Comparison of ENCODE assay signal across 1 cellular context in the genomic region with DNA sequence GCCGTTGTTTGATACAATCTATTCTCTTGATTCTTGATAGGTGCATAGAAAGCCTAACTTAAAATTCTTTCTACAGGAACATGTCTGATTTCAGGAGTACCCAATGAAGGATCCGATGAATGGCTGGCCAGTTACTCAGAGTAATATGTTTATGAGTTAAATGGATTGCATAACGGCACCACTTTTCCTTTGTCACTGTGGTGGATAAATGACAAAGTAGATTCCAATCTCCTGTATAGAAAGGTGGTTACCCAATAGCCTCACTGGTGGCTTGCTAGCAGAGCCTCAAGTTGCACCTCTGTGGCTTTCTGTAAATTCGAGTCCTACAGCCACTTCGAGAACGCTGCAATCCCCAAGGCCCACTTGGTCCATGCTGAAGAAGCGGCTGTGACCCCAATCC.
TF ChIP-seq lines count a peak whose summit lies in the region.

No MANE protein-coding gene starts in this region.

TF ChIP-seq in K562, 482 proteins besides CTCF, POLR2A, EP300 and RAD21 (continues in another document):
- TF ChIP-seq MAFF (IDR thresholded peaks at IDR 0.05; ENCODE audit: low read length), result peak; percentile 90; the same call in 1 of the 2 replicates
- TF ChIP-seq, protein P1, sequence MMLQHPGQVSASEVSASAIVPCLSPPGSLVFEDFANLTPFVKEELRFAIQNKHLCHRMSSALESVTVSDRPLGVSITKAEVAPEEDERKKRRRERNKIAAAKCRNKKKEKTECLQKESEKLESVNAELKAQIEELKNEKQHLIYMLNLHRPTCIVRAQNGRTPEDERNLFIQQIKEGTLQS (IDR thresholded peaks at IDR 0.05), result peak; percentile 75
- TF ChIP-seq, protein P1 (CRISPR knock-in tag; conservative IDR thresholded peaks at IDR 0.05), result no peak
- no peak for TF ChIP-seq FOXO4 (CRISPR knock-in tag; IDR thresholded peaks at IDR 0.05)
- TF ChIP-seq IRF9 (tag; IDR thresholded peaks at IDR 0.05), result peak; percentile 85
- TF ChIP-seq ZNF395 (CRISPR knock-in tag; IDR thresholded peaks at IDR 0.05), result 0 out of 2 replicates have a peak, but pooled peaks have one; percentile 33
- peak; percentile 23; the same call in 1 of the 2 replicates for TF ChIP-seq BHLHE40 (IDR thresholded peaks at IDR 0.05; ENCODE audit: low read length)
- TF ChIP-seq, protein P2, sequence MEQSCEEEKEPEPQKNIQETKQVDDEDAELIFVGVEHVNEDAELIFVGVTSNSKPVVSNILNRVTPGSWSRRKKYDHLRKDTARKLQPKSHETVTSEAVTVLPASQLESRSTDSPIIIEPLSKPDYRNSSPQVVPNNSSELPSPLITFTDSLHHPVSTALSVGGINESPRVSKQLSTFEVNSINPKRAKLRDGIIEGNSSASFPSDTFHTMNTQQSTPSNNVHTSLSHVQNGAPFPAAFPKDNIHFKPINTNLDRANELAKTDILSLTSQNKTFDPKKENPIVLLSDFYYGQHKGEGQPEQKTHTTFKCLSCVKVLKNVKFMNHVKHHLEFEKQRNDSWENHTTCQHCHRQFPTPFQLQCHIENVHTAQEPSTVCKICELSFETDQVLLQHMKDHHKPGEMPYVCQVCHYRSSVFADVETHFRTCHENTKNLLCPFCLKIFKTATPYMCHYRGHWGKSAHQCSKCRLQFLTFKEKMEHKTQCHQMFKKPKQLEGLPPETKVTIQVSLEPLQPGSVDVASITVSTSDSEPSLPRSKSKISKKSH (CRISPR knock-in tag; IDR thresholded peaks at IDR 0.05), result no peak
- no peak for TF ChIP-seq ELF4 (CRISPR knock-in tag; IDR thresholded peaks at IDR 0.05)
- 0 out of 2 replicates have a peak, but pooled peaks have one; percentile 18 for TF ChIP-seq EP400 (IDR thresholded peaks at IDR 0.05)
- no peak for TF ChIP-seq FOXM1 (IDR thresholded peaks at IDR 0.05; ENCODE audit: low read depth)
- no peak for TF ChIP-seq FOXM1 (CRISPR knock-in tag; IDR thresholded peaks at IDR 0.05; ENCODE audit: low read depth)
- peak; percentile 94 for TF ChIP-seq SOX6 (IDR thresholded peaks at IDR 0.05)
- TF ChIP-seq TBL1XR1 (IDR thresholded peaks at IDR 0.05; ENCODE audit: low read length in 2 of 2), result peak in 1 of 2 experiments; percentile 28; a peak in 1 of 4 replicates
- TF ChIP-seq TEAD4 (IDR thresholded peaks at IDR 0.05; ENCODE audit: low read length), result 0 out of 2 replicates have a peak, but pooled peaks have one; percentile 17
- no peak for TF ChIP-seq TEAD4 (CRISPR knock-in tag; IDR thresholded peaks at IDR 0.05; ENCODE audit: borderline replicate concordance)
- TF ChIP-seq GTF2F1 (IDR thresholded peaks at IDR 0.05; ENCODE audit: low read depth, low read length), result no peak
- no peak for TF ChIP-seq TBP (optimal IDR thresholded peaks at IDR 0.05; ENCODE audit: low read depth, low read length)
- no peak for TF ChIP-seq ZNF12 (CRISPR knock-in tag; IDR thresholded peaks at IDR 0.05)
- no peak for TF ChIP-seq MCM7 (IDR thresholded peaks at IDR 0.05)
- TF ChIP-seq, protein P3, sequence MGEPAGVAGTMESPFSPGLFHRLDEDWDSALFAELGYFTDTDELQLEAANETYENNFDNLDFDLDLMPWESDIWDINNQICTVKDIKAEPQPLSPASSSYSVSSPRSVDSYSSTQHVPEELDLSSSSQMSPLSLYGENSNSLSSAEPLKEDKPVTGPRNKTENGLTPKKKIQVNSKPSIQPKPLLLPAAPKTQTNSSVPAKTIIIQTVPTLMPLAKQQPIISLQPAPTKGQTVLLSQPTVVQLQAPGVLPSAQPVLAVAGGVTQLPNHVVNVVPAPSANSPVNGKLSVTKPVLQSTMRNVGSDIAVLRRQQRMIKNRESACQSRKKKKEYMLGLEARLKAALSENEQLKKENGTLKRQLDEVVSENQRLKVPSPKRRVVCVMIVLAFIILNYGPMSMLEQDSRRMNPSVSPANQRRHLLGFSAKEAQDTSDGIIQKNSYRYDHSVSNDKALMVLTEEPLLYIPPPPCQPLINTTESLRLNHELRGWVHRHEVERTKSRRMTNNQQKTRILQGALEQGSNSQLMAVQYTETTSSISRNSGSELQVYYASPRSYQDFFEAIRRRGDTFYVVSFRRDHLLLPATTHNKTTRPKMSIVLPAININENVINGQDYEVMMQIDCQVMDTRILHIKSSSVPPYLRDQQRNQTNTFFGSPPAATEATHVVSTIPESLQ (CRISPR knock-in tag; IDR thresholded peaks at IDR 0.05), result no peak
- peak; percentile 81 for TF ChIP-seq C11orf30 (IDR thresholded peaks at IDR 0.05; ENCODE audit: low read depth)
- peak; percentile 41 for TF ChIP-seq MEIS2 (IDR thresholded peaks at IDR 0.05; ENCODE audit: partially characterized antibody)
- TF ChIP-seq NFE2 (IDR thresholded peaks at IDR 0.05; ENCODE audit: low read depth), result peak; percentile 95
- TF ChIP-seq ETV1 (tag; conservative IDR thresholded peaks at IDR 0.05; ENCODE audit: low read depth), result no peak
- no peak for TF ChIP-seq MYNN (IDR thresholded peaks at IDR 0.05)
- no peak for TF ChIP-seq MYNN (CRISPR knock-in tag; IDR thresholded peaks at IDR 0.05)
- TF ChIP-seq DPF2 (IDR thresholded peaks at IDR 0.05), result peak; percentile 74
- peak; percentile 70 to 80; a peak in 3 of 4 replicates for TF ChIP-seq TRIM24 (IDR thresholded peaks at IDR 0.05)
- TF ChIP-seq ESRRA (IDR thresholded peaks at IDR 0.05; ENCODE audit: borderline replicate concordance, low read depth), result peak; percentile 79; the same call in 1 of the 2 replicates
- TF ChIP-seq, protein P4, sequence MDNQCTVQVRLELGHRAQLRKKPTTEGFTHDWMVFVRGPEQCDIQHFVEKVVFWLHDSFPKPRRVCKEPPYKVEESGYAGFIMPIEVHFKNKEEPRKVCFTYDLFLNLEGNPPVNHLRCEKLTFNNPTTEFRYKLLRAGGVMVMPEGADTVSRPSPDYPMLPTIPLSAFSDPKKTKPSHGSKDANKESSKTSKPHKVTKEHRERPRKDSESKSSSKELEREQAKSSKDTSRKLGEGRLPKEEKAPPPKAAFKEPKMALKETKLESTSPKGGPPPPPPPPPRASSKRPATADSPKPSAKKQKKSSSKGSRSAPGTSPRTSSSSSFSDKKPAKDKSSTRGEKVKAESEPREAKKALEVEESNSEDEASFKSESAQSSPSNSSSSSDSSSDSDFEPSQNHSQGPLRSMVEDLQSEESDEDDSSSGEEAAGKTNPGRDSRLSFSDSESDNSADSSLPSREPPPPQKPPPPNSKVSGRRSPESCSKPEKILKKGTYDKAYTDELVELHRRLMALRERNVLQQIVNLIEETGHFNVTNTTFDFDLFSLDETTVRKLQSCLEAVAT (IDR thresholded peaks at IDR 0.05), result peak in 1 of 2 experiments; percentile 60; a peak in 1 of 4 replicates
- TF ChIP-seq, protein P5, sequence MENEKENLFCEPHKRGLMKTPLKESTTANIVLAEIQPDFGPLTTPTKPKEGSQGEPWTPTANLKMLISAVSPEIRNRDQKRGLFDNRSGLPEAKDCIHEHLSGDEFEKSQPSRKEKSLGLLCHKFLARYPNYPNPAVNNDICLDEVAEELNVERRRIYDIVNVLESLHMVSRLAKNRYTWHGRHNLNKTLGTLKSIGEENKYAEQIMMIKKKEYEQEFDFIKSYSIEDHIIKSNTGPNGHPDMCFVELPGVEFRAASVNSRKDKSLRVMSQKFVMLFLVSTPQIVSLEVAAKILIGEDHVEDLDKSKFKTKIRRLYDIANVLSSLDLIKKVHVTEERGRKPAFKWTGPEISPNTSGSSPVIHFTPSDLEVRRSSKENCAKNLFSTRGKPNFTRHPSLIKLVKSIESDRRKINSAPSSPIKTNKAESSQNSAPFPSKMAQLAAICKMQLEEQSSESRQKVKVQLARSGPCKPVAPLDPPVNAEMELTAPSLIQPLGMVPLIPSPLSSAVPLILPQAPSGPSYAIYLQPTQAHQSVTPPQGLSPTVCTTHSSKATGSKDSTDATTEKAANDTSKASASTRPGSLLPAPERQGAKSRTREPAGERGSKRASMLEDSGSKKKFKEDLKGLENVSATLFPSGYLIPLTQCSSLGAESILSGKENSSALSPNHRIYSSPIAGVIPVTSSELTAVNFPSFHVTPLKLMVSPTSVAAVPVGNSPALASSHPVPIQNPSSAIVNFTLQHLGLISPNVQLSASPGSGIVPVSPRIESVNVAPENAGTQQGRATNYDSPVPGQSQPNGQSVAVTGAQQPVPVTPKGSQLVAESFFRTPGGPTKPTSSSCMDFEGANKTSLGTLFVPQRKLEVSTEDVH (IDR thresholded peaks at IDR 0.05; ENCODE audit: low read depth, partially characterized antibody), result no peak
- peak; percentile 19; the same call in 1 of the 2 replicates for TF ChIP-seq HDAC2 (IDR thresholded peaks at IDR 0.05)
- TF ChIP-seq KAT8 (IDR thresholded peaks at IDR 0.05; ENCODE audit: low read depth), result no peak
- peak; percentile 18; the same call in 1 of the 2 replicates for TF ChIP-seq GATAD2B (IDR thresholded peaks at IDR 0.05; ENCODE audit: borderline replicate concordance)
- TF ChIP-seq SREBF2 (CRISPR knock-in tag; IDR thresholded peaks at IDR 0.05), result no peak
- TF ChIP-seq ZNF644 (tag; IDR thresholded peaks at IDR 0.05; ENCODE audit: low read depth), result peak; percentile 60; the same call in 1 of the 2 replicates
- no peak for TF ChIP-seq BCOR (IDR thresholded peaks at IDR 0.05)
- TF ChIP-seq CTBP1 (IDR thresholded peaks at IDR 0.05; ENCODE audit: borderline replicate concordance), result no peak
- TF ChIP-seq SP2 (IDR thresholded peaks at IDR 0.05; ENCODE audit: extremely low read depth, low read depth, low read length, poor library complexity, severe bottlenecking), result no peak
- peak; percentile 65; the same call in 1 of the 2 replicates for TF ChIP-seq SMARCA4 (IDR thresholded peaks at IDR 0.05)
- no peak for TF ChIP-seq HMG20B (CRISPR knock-in tag; IDR thresholded peaks at IDR 0.05)
- TF ChIP-seq, protein P6, sequence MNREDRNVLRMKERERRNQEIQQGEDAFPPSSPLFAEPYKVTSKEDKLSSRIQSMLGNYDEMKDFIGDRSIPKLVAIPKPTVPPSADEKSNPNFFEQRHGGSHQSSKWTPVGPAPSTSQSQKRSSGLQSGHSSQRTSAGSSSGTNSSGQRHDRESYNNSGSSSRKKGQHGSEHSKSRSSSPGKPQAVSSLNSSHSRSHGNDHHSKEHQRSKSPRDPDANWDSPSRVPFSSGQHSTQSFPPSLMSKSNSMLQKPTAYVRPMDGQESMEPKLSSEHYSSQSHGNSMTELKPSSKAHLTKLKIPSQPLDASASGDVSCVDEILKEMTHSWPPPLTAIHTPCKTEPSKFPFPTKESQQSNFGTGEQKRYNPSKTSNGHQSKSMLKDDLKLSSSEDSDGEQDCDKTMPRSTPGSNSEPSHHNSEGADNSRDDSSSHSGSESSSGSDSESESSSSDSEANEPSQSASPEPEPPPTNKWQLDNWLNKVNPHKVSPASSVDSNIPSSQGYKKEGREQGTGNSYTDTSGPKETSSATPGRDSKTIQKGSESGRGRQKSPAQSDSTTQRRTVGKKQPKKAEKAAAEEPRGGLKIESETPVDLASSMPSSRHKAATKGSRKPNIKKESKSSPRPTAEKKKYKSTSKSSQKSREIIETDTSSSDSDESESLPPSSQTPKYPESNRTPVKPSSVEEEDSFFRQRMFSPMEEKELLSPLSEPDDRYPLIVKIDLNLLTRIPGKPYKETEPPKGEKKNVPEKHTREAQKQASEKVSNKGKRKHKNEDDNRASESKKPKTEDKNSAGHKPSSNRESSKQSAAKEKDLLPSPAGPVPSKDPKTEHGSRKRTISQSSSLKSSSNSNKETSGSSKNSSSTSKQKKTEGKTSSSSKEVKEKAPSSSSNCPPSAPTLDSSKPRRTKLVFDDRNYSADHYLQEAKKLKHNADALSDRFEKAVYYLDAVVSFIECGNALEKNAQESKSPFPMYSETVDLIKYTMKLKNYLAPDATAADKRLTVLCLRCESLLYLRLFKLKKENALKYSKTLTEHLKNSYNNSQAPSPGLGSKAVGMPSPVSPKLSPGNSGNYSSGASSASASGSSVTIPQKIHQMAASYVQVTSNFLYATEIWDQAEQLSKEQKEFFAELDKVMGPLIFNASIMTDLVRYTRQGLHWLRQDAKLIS (CRISPR knock-in tag; IDR thresholded peaks at IDR 0.05), result no peak
- TF ChIP-seq ZNF174 (CRISPR knock-in tag; IDR thresholded peaks at IDR 0.05), result no peak
- TF ChIP-seq RBM25 (IDR thresholded peaks at IDR 0.05; ENCODE audit: low read depth, low read length, severe bottlenecking), result no peak
- peak; percentile 70 for TF ChIP-seq ARID1B (IDR thresholded peaks at IDR 0.05)
- TF ChIP-seq ZNF124 (CRISPR knock-in tag; IDR thresholded peaks at IDR 0.05), result no peak
- peak; percentile 81 for TF ChIP-seq MAFK (IDR thresholded peaks at IDR 0.05; ENCODE audit: low read length)
- TF ChIP-seq CHCHD3 (CRISPR knock-in tag; IDR thresholded peaks at IDR 0.05), result no peak
- peak; percentile 19; the same call in 1 of the 2 replicates for TF ChIP-seq ATF7 (IDR thresholded peaks at IDR 0.05)
- TF ChIP-seq, protein P7, sequence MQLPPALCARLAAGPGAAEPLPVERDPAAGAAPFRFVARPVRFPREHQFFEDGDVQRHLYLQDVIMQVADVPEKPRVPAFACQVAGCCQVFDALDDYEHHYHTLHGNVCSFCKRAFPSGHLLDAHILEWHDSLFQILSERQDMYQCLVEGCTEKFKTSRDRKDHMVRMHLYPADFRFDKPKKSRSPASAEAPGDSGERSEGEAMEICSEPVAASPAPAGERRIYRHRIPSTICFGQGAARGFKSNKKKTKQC (CRISPR knock-in tag; IDR thresholded peaks at IDR 0.05), result no peak
